24 cellular contexts compared by ENCODE assay signal in genomic region chr6:110412258-110412839, GRCh38. TPM values are rescaled to one million over a fixed set of nuclear protein-coding genes. Genes with fewer than 3 reads are reported as not detected.
"Had no signal": no experiment of that assay in that cellular context is flagged by ENCODE, and none has a peak within 500 bp of the region (broad histone marks: within the 10 kb centered on the region; RNA-seq: fewer than 3 reads in every experiment).

No MANE protein-coding gene starts in this region.

- H3K27ac ChIP-seq: body of pancreas, epithelial cell of prostate, neural progenitor cell, ovary, right lobe of liver, suprapubic skin, transverse colon, uterus had no signal

- H3K4me3 ChIP-seq: body of pancreas, lung, neural progenitor cell, ovary, right lobe of liver, suprapubic skin, transverse colon, uterus had no signal

- H3K36me3 ChIP-seq: neural progenitor cell, ovary, suprapubic skin, transverse colon, uterus had no signal

- H3K9me3 Mint-ChIP-seq: activated CD4-positive, alpha-beta T cell treated with anti-CD3 and anti-CD28 coated beads, Interleukin-2, amount 10 ng/mL, durations not matched to agents 24 days and 14 days; activated CD8-positive, alpha-beta T cell treated with anti-CD3 and anti-CD28 coated beads for 36 hours; activated naive CD4-positive, alpha-beta T cell treated with anti-CD3 and anti-CD28 coated beads for 36 hours; activated T-cell treated with anti-CD3 and anti-CD28 coated beads, Interleukin-2, amount 50 U/mL, for 24 hours; activated T-helper 2 cell treated with anti-CD3 and anti-CD28 coated beads, Interferon-gamma antibody, Interleukin-2, Interleukin-4, amounts not matched to agents 10 μg/mL and 5 μg/mL and 100 μg/mL, durations not matched to agents 14 hours and 24 hours and 36 hours; stimulated activated naive CD8-positive, alpha-beta T cell treated with anti-CD3 and anti-CD28 coated beads, Interleukin-15, amount 100 ng/mL, for 72 hours had no signal

- H3K27ac Mint-ChIP-seq: activated CD4-positive, alpha-beta T cell treated with anti-CD3 and anti-CD28 coated beads, Interleukin-2, amount 10 ng/mL, durations not matched to agents 24 days and 14 days; activated CD8-positive, alpha-beta T cell treated with anti-CD3 and anti-CD28 coated beads for 36 hours; activated naive CD4-positive, alpha-beta T cell treated with anti-CD3 and anti-CD28 coated beads for 36 hours; activated T-cell treated with anti-CD3 and anti-CD28 coated beads, Interleukin-2, amount 50 U/mL, for 24 hours; activated T-helper 2 cell treated with anti-CD3 and anti-CD28 coated beads, Interferon-gamma antibody, Interleukin-2, Interleukin-4, amounts not matched to agents 10 μg/mL and 5 μg/mL and 100 μg/mL, durations not matched to agents 14 hours and 24 hours and 36 hours; endodermal cell; neural progenitor cell; stimulated activated naive CD8-positive, alpha-beta T cell treated with anti-CD3 and anti-CD28 coated beads, Interleukin-15, amount 100 ng/mL, for 72 hours had no signal

- H3K27me3 Mint-ChIP-seq: activated CD4-positive, alpha-beta T cell treated with anti-CD3 and anti-CD28 coated beads, Interleukin-2, amount 10 ng/mL, durations not matched to agents 24 days and 14 days; stimulated activated naive CD8-positive, alpha-beta T cell treated with anti-CD3 and anti-CD28 coated beads, Interleukin-15, amount 100 ng/mL, for 72 hours had no signal

- H3K36me3 Mint-ChIP-seq: neural progenitor cell had no signal

- ATAC-seq: activated CD8-positive, alpha-beta T cell treated with anti-CD3 and anti-CD28 coated beads for 36 hours; body of pancreas; left lobe of liver; right lobe of liver; stimulated activated naive CD8-positive, alpha-beta T cell treated with anti-CD3 and anti-CD28 coated beads, Interleukin-15, amount 100 ng/mL, for 72 hours had no signal

- H3K4me3 Mint-ChIP-seq: activated CD4-positive, alpha-beta T cell treated with anti-CD3 and anti-CD28 coated beads, Interleukin-2, amount 10 ng/mL, durations not matched to agents 24 days and 14 days; activated CD8-positive, alpha-beta T cell treated with anti-CD3 and anti-CD28 coated beads for 36 hours; activated naive CD4-positive, alpha-beta T cell treated with anti-CD3 and anti-CD28 coated beads for 36 hours; activated T-cell treated with anti-CD3 and anti-CD28 coated beads, Interleukin-2, amount 50 U/mL, for 24 hours; endodermal cell; neural progenitor cell; stimulated activated naive CD8-positive, alpha-beta T cell treated with anti-CD3 and anti-CD28 coated beads, Interleukin-15, amount 100 ng/mL, for 72 hours had no signal

- DNase-seq: activated CD4-positive, alpha-beta T cell treated with anti-CD3 and anti-CD28 coated beads, Interleukin-2, amount 10 ng/mL, durations not matched to agents 24 days and 14 days; activated CD8-positive, alpha-beta T cell treated with anti-CD3 and anti-CD28 coated beads for 36 hours; activated naive CD4-positive, alpha-beta T cell treated with anti-CD3 and anti-CD28 coated beads for 36 hours; activated T-cell treated with anti-CD3 and anti-CD28 coated beads, Interleukin-2, amount 50 U/mL, for 24 hours; body of pancreas; endodermal cell; head of caudate nucleus; kidney; ovary; right lobe of liver; small intestine; stimulated activated CD4-positive, alpha-beta T cell treated with anti-CD3 and anti-CD28 coated beads, Interleukin-15, amount 100 ng/mL, for 24 hours; stimulated activated CD4-positive, alpha-beta T cell treated with anti-CD3 and anti-CD28 coated beads, Interleukin-2, amount 100 ng/mL, for 48 hours; stimulated activated naive CD8-positive, alpha-beta T cell treated with anti-CD3 and anti-CD28 coated beads, Interleukin-15, amount 100 ng/mL, for 72 hours; transverse colon; uterus had no signal

- H3K4me1 Mint-ChIP-seq: neural progenitor cell had no signal

- H3K27me3 ChIP-seq: body of pancreas, neural progenitor cell, ovary, right lobe of liver, suprapubic skin, transverse colon, uterus had no signal

- H3K9me3 ChIP-seq: body of pancreas, ovary, right lobe of liver, suprapubic skin, transverse colon, uterus had no signal

RNA-seq across cellular contexts. Expression of gene DDO, which starts 3.0 kb away (rescaled TPM):
- total RNA-seq: activated CD4-positive, alpha-beta T cell treated with anti-CD3 and anti-CD28 coated beads, Interleukin-2, amount 10 ng/mL, durations not matched to agents 24 days and 14 days; activated CD8-positive, alpha-beta T cell treated with anti-CD3 and anti-CD28 coated beads for 36 hours; activated naive CD4-positive, alpha-beta T cell treated with anti-CD3 and anti-CD28 coated beads for 36 hours; activated T-helper 2 cell treated with anti-CD3 and anti-CD28 coated beads, Interferon-gamma antibody, Interleukin-2, Interleukin-4, amounts not matched to agents 10 μg/mL and 5 μg/mL and 100 μg/mL, durations not matched to agents 14 hours and 24 hours and 36 hours; endodermal cell; T-helper 2 cell treated with Interferon-gamma antibody and Interleukin-4, amounts not matched to agents 100 ng/mL and 5 ng/mL, for 36 hours had no signal

RNA-seq across cellular contexts. Expression of gene METTL24, which starts 54.2 kb away (rescaled TPM):
- total RNA-seq: activated CD4-positive, alpha-beta T cell treated with anti-CD3 and anti-CD28 coated beads, Interleukin-2, amount 10 ng/mL, durations not matched to agents 24 days and 14 days; activated CD8-positive, alpha-beta T cell treated with anti-CD3 and anti-CD28 coated beads for 36 hours; activated naive CD4-positive, alpha-beta T cell treated with anti-CD3 and anti-CD28 coated beads for 36 hours; activated T-helper 2 cell treated with anti-CD3 and anti-CD28 coated beads, Interferon-gamma antibody, Interleukin-2, Interleukin-4, amounts not matched to agents 10 μg/mL and 5 μg/mL and 100 μg/mL, durations not matched to agents 14 hours and 24 hours and 36 hours; pulmonary artery endothelial cell; T-helper 2 cell treated with Interferon-gamma antibody and Interleukin-4, amounts not matched to agents 100 ng/mL and 5 ng/mL, for 36 hours had no signal
